ENCODE assay signal across 8 cellular contexts in genomic region chr2:37653805-37654378, GRCh38. TPM values are rescaled to one million over a fixed set of nuclear protein-coding genes. Genes with fewer than 3 reads are reported as not detected.
DNase-seq lines count a peak whose midpoint lies in the region; ATAC-seq and TF ChIP-seq lines count a peak whose summit lies in the region.

No MANE protein-coding gene starts in this region.

- peak overlapping the region; percentile 68 for H3K27ac Mint-ChIP-seq in Caco-2 (ENCODE audit: unreplicated experiment)
- H3K27ac Mint-ChIP-seq in stimulated activated naive CD8-positive, alpha-beta T cell treated with anti-CD3 and anti-CD28 coated beads, Interleukin-15, amount 100 ng/mL, for 72 hours = peak overlapping the region; percentile 71 to 85

- TF ChIP-seq CTCF in Caco-2 (IDR thresholded peaks at IDR 0.05; ENCODE audit: insufficient read depth in 1 of 2, low read depth in 1 of 2, low read length in 1 of 2, severe bottlenecking in 1 of 2, unreplicated experiment in 1 of 2) = no peak

- H3K4me1 ChIP-seq in Caco-2 = peaks cover 67% of the 10 kb centered on the region

- DNase-seq in Caco-2 (no peak), UCSD-AML1 (lab: John Stamatoyannopoulos, UW; ENCODE audit: unreplicated experiment) (peak; percentile 67), left ventricle myocardium superior (peak; percentile 79), HT-29 (ENCODE audit: low spot score) (no peak)
- DNase-seq in stimulated activated naive CD8-positive, alpha-beta T cell treated with anti-CD3 and anti-CD28 coated beads, Interleukin-15, amount 100 ng/mL, for 72 hours = peak in 1 of 2 donors; percentile 35
- DNase-seq in stimulated activated CD4-positive, alpha-beta T cell treated with anti-CD3 and anti-CD28 coated beads, Interleukin-2, amount 100 ng/mL, for 48 hours = no peak

- CTCF ChIA-PET in Caco-2 (lab: Charles Lee) = interaction anchor here (1.5 to 1.6 kb wide), 3 partner anchors 179 to 239 kb away, joined by 8 to 12 read pairs (median 11); no protein-coding TSS in a partner anchor

- no peak overlapping the region for H3K4me3 Mint-ChIP-seq in Caco-2 (ENCODE audit: unreplicated experiment)
- peak overlapping the region; percentile 51 to 66 for H3K4me3 Mint-ChIP-seq in stimulated activated naive CD8-positive, alpha-beta T cell treated with anti-CD3 and anti-CD28 coated beads, Interleukin-15, amount 100 ng/mL, for 72 hours

- no peaks in the 10 kb centered on the region for H3K9me3 ChIP-seq in Caco-2

- BruUV-seq in Caco-2 (replicated peaks; lab: Mats Ljungman, UMichigan) = no TSS peak

- H3K27me3 Mint-ChIP-seq in Caco-2 (ENCODE audit: insufficient read depth, unreplicated experiment) = no peaks in the 10 kb centered on the region
- H3K27me3 Mint-ChIP-seq in stimulated activated naive CD8-positive, alpha-beta T cell treated with anti-CD3 and anti-CD28 coated beads, Interleukin-15, amount 100 ng/mL, for 72 hours = no peaks in the 10 kb centered on the region

- POLR2A ChIA-PET in Caco-2 (lab: Charles Lee) = interaction anchor here (0.6 kb wide), 1 partner anchor 213 kb away, joined by 4 read pairs; no protein-coding TSS in a partner anchor

- H3K4me1 Mint-ChIP-seq in Caco-2 (ENCODE audit: low read depth, unreplicated experiment) = peaks cover 73% of the 10 kb centered on the region
- H3K4me1 Mint-ChIP-seq in stimulated activated naive CD8-positive, alpha-beta T cell treated with anti-CD3 and anti-CD28 coated beads, Interleukin-15, amount 100 ng/mL, for 72 hours = peaks cover 98% of the 10 kb centered on the region

- H3K36me3 ChIP-seq in Caco-2 (ENCODE audit: control insufficient read depth, insufficient read depth, low read length) = no peaks in the 10 kb centered on the region; the same call in 1 of the 2 replicates

- ATAC-seq in GM19351 (IDR thresholded peaks at IDR 0.05; ENCODE audit: unreplicated experiment) (peak; percentile 35), HG03460 (IDR thresholded peaks at IDR 0.05; ENCODE audit: unreplicated experiment) (peak; percentile 44), left ventricle myocardium superior (peak; percentile 85)
- ATAC-seq in stimulated activated naive CD8-positive, alpha-beta T cell treated with anti-CD3 and anti-CD28 coated beads, Interleukin-15, amount 100 ng/mL, for 72 hours = peak; percentile 69

- no peaks in the 10 kb centered on the region for H3K27me3 ChIP-seq in Caco-2 (replicated peaks; ENCODE audit: control insufficient read depth, insufficient read depth, low read length)

- no peaks in the 10 kb centered on the region for H3K9me3 Mint-ChIP-seq in Caco-2 (ENCODE audit: unreplicated experiment)
- H3K9me3 Mint-ChIP-seq in stimulated activated naive CD8-positive, alpha-beta T cell treated with anti-CD3 and anti-CD28 coated beads, Interleukin-15, amount 100 ng/mL, for 72 hours = no peaks in the 10 kb centered on the region

- H3K36me3 Mint-ChIP-seq in Caco-2 (ENCODE audit: insufficient read depth, unreplicated experiment) = peaks cover 91% of the 10 kb centered on the region

- intact Hi-C loops in Caco-2 (cut with micrococcal nuclease; ENCODE audit: unreplicated experiment) (no loop called here), left ventricle myocardium superior (cut with micrococcal nuclease) (no loop called here)

- H3K4me3 ChIP-seq in Caco-2 (ENCODE audit: low read depth, low read length) = no peak overlapping the region

RNA-seq across cellular contexts. Expression of gene CDC42EP3, which starts 17.6 kb away (rescaled TPM):
- total RNA-seq in Caco-2 (2022) (87.5 and 95.8 TPM in 2 replicates), left ventricle myocardium superior (89.5 TPM)
- total RNA-seq in HT-29 (2014; rRNA removed; shearing (Covaris generic)) = 6.6 and 13.6 TPM in 2 replicates

Comparison
In these comparisons a context has a peak if more than half of its experiments do, and no peak if none do; other contexts are left out.
1. DNase-seq: peak in UCSD-AML1 (single experiment) and left ventricle myocardium superior (single experiment); none in Caco-2 (0 of 2), HT-29 (single experiment) and stimulated activated CD4-positive, alpha-beta T cell treated with anti-CD3 and anti-CD28 coated beads, Interleukin-2, amount 100 ng/mL, for 48 hours (0 of 2).
2. ATAC-seq: peak in every context shown above with its lines; median percentile 85 in left ventricle myocardium superior; 69 in stimulated activated naive CD8-positive, alpha-beta T cell treated with anti-CD3 and anti-CD28 coated beads, Interleukin-15, amount 100 ng/mL, for 72 hours; 44 in HG03460; 35 in GM19351.